Comparison of ENCODE assay signal across 8 cellular contexts in genomic region chr5:147483961-147484707, GRCh38. TPM values are rescaled to one million over a fixed set of nuclear protein-coding genes. Genes with fewer than 3 reads are reported as not detected.
DNase-seq lines count a peak whose midpoint lies in the region; ATAC-seq and TF ChIP-seq lines count a peak whose summit lies in the region.

No MANE protein-coding gene starts in this region.

- no TSS peak for BruUV-seq in Calu3 (replicated peaks; lab: Mats Ljungman, UMichigan)

- intact Hi-C loops in Calu3 (cut with micrococcal nuclease; ENCODE audit: unreplicated experiment): no loop called here

- H3K27me3 Mint-ChIP-seq in Calu3 (ENCODE audit: unreplicated experiment): no peaks in the 10 kb centered on the region

- H3K4me1 Mint-ChIP-seq in Calu3 (ENCODE audit: low read depth, unreplicated experiment): peaks cover 16% of the 10 kb centered on the region

- TF ChIP-seq CTCF in Calu3 (IDR thresholded peaks at IDR 0.05; ENCODE audit: unreplicated experiment): no peak

- no peak overlapping the region for H3K4me3 Mint-ChIP-seq in Calu3 (ENCODE audit: low read depth, unreplicated experiment)

- H3K27ac Mint-ChIP-seq in Calu3 (ENCODE audit: unreplicated experiment): no peak overlapping the region

- no peak for ATAC-seq in HG03432 (IDR thresholded peaks at IDR 0.05; ENCODE audit: unreplicated experiment)
- no peak for ATAC-seq in GM21515 (IDR thresholded peaks at IDR 0.05; ENCODE audit: unreplicated experiment)
- ATAC-seq in HG03378 (IDR thresholded peaks at IDR 0.05; ENCODE audit: unreplicated experiment): no peak

- no peaks in the 10 kb centered on the region for H3K9me3 Mint-ChIP-seq in Calu3 (ENCODE audit: low read depth, unreplicated experiment)

- H3K36me3 Mint-ChIP-seq in Calu3 (ENCODE audit: insufficient read depth, unreplicated experiment): no peaks in the 10 kb centered on the region

- DNase-seq in GM04503 (ENCODE audit: low read depth): peak; percentile 99
- peak; percentile 82 for DNase-seq in NCI-H524 treated with DMSO at 0.1 percent for 48 hours (lab: John Stamatoyannopoulos, UW)
- DNase-seq in fibroblast of gingiva (ENCODE audit: low read depth): peak; percentile 96
- peak; percentile 13 for DNase-seq in pons (ENCODE audit: low spot score)
- DNase-seq in Calu3: no peak

- CTCF ChIA-PET in Calu3 (lab: Charles Lee): no interaction called here

RNA-seq across cellular contexts. Expression of gene DPYSL3, which starts 25.7 kb away (rescaled TPM):
- total RNA-seq in Calu3 (2022): 21.4 and 26.6 TPM in 2 replicates
